ENCODE assay signal across 20 cellular contexts in the genomic region with DNA sequence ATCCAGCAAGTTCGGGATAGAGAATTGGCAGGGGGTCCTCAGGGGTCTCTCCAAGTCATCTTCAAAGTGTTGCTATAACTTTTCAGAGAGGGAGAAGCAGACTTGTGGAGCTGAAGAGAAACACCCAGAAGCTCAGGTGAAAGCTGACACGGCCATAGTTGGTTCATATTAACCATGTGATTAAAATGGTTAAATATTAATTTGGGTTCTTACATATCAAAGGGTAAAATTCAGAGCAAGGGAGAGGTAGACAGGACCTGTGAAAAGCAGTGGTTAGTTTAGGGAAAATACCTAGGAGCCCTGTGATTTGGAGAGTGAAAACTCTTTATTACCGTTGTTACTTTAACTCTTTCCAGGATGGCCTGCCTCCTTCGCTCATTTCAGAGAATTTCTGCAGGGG. TPM values are rescaled to one million over a fixed set of nuclear protein-coding genes. Genes with fewer than 3 reads are reported as not detected.
A peak's percentile ranks its signal among the peaks of the same experiment; 100 is the strongest.
DNase-seq lines count a peak whose midpoint lies in the region; ATAC-seq and TF ChIP-seq lines count a peak whose summit lies in the region.
"Had no signal": no experiment of that assay in that cellular context is flagged by ENCODE, and none has a peak within 500 bp of the region (broad histone marks: within the 10 kb centered on the region; RNA-seq: fewer than 3 reads in every experiment).

Gene UGT1A6 (plus strand): TSS at position 243 of the 400 bp plus-strand sequence. CDS start 115 bp downstream, at position 358.

- 53 to 66% methylated on average over 2 to 4 of the region's 4 CpGs for WGBS in transverse colon (ENCODE audit: low coverage in 1 of 2), 2 donors

- H3K27me3 ChIP-seq in Peyer's patch = no peaks in the 10 kb centered on the region
- H3K27me3 ChIP-seq in mucosa of rectum (ENCODE audit: control insufficient read depth in 2 of 2, insufficient read depth in 2 of 2, low read length in 2 of 2) = no peaks in the 10 kb centered on the region
- H3K27me3 ChIP-seq in transverse colon = no peaks in the 10 kb centered on the region
- H3K27me3 ChIP-seq: left lung, SJCRH30 had no signal

- no peak for ATAC-seq in GM19452 (IDR thresholded peaks at IDR 0.05; ENCODE audit: unreplicated experiment)
- ATAC-seq in activated CD8-positive, alpha-beta T cell treated with anti-CD3 and anti-CD28 coated beads for 36 hours = no peak
- ATAC-seq: CD8-positive, alpha-beta T cell; left lung had no signal

- CTCF ChIA-PET in activated CD8-positive, alpha-beta T cell treated with anti-CD3 and anti-CD28 coated beads for 36 hours (lab: Charles Lee) = no interaction called here

- H3K4me3 ChIP-seq in Peyer's patch (peak within 1 kb of the TSS in 2 of 4 donors; percentile 23 to 43), mucosa of rectum (ENCODE audit: low read length in 2 of 2) (peak within 1 kb of the TSS in 1 of 2 donors; percentile 9), transverse colon (no peak within 1 kb of the TSS)
- H3K4me3 ChIP-seq: left lung, SJCRH30 had no signal

- intact Hi-C loops in transverse colon (cut with DNase I; ENCODE audit: low total_unique reads) = no loop called here
- intact Hi-C loops in activated CD8-positive, alpha-beta T cell treated with anti-CD3 and anti-CD28 coated beads for 36 hours (cut with micrococcal nuclease) = no loop called here

- TF ChIP-seq CTCF in Peyer's patch (IDR thresholded peaks at IDR 0.05) (no peak), transverse colon (IDR thresholded peaks at IDR 0.05) (no peak)
- TF ChIP-seq CTCF in activated CD8-positive, alpha-beta T cell treated with anti-CD3 and anti-CD28 coated beads for 36 hours (IDR thresholded peaks at IDR 0.05) = no peak

- H3K36me3 ChIP-seq in Peyer's patch (no peaks in the 10 kb centered on the region), mucosa of rectum (ENCODE audit: control insufficient read depth in 2 of 2, insufficient read depth in 2 of 2, low read length in 2 of 2) (no peaks in the 10 kb centered on the region), transverse colon (no peaks in the 10 kb centered on the region)
- H3K36me3 ChIP-seq: left lung, SJCRH30 had no signal

- no peaks in the 10 kb centered on the region for H3K9me3 Mint-ChIP-seq in activated CD8-positive, alpha-beta T cell treated with anti-CD3 and anti-CD28 coated beads for 36 hours
- H3K9me3 Mint-ChIP-seq: CD8-positive, alpha-beta T cell had no signal

- H3K36me3 Mint-ChIP-seq in activated CD8-positive, alpha-beta T cell treated with anti-CD3 and anti-CD28 coated beads for 36 hours (ENCODE audit: low read depth) = no peaks in the 10 kb centered on the region
- H3K36me3 Mint-ChIP-seq: CD8-positive, alpha-beta T cell had no signal

- DNase-seq in Peyer's patch (no peak), epithelial cell of prostate (ENCODE audit: low read depth, low spot score) (no peak), transverse colon (no peak), SHP77 treated with DMSO at 0.1 percent for 48 hours (lab: John Stamatoyannopoulos, UW) (no peak)
- no peak for DNase-seq in activated CD8-positive, alpha-beta T cell treated with anti-CD3 and anti-CD28 coated beads for 36 hours
- DNase-seq: activated gamma-delta T cell; CD8-positive, alpha-beta T cell; KBM-7; left lung; NCI-H2029; NCI-H345; NCI-H82; nucleus accumbens; SJCRH30 had no signal

- H3K4me1 ChIP-seq in Peyer's patch = peaks cover 0 to 31% (median 0%) of the 10 kb centered on the region in 4 donors
- H3K4me1 ChIP-seq in mucosa of rectum (ENCODE audit: control insufficient read depth in 2 of 2, insufficient read depth in 2 of 2, low read length in 2 of 2) = peaks cover 27 to 28% of the 10 kb centered on the region in 2 donors
- H3K4me1 ChIP-seq in transverse colon = peaks cover 0 to 37% (median 30%) of the 10 kb centered on the region in 4 donors
- H3K4me1 ChIP-seq: left lung, SJCRH30 had no signal

- POLR2A ChIA-PET in activated CD8-positive, alpha-beta T cell treated with anti-CD3 and anti-CD28 coated beads for 36 hours (lab: Charles Lee) = interaction anchor here (1.0 kb wide), 1 partner anchor 17 kb away, joined by 3 read pairs; no protein-coding TSS in a partner anchor

- H3K9ac ChIP-seq in mucosa of rectum (ENCODE audit: low read depth in 1 of 2, low read length in 2 of 2) = peak within 1 kb of the TSS in 1 of 2 donors; percentile 14

- TF ChIP-seq EP300 in transverse colon (IDR thresholded peaks at IDR 0.05; ENCODE audit: low read depth) = no peak

- H3K4me3 Mint-ChIP-seq in activated CD8-positive, alpha-beta T cell treated with anti-CD3 and anti-CD28 coated beads for 36 hours = no peak within 1 kb of the TSS
- H3K4me3 Mint-ChIP-seq: CD8-positive, alpha-beta T cell had no signal

- in situ Hi-C loops in transverse colon (cut with MboI; ENCODE audit: low pct_ligation_motif_present in 1 of 4, low pct_unique_long_range_greater_than_20kb in 1 of 4, low sequenced_read_pairs in 3 of 4) = no loop called here

- TF ChIP-seq POLR2A in Peyer's patch (IDR thresholded peaks at IDR 0.05) (no peak), transverse colon (IDR thresholded peaks at IDR 0.05) (no peak)

- H3K27ac ChIP-seq in Peyer's patch = peak within 1 kb of the TSS in 3 of 4 donors; percentile 59 to 84 (median 68)
- peak within 1 kb of the TSS; percentile 80 for H3K27ac ChIP-seq in epithelial cell of prostate
- peak within 1 kb of the TSS; percentile 63 to 70 for H3K27ac ChIP-seq in mucosa of rectum (ENCODE audit: low read depth in 2 of 2, low read length in 2 of 2)
- H3K27ac ChIP-seq in transverse colon = peak within 1 kb of the TSS; percentile 42 to 80 (median 70)
- H3K27ac ChIP-seq: left lung, SJCRH30, VCaP had no signal

- no peak within 1 kb of the TSS for H3K27ac Mint-ChIP-seq in activated CD8-positive, alpha-beta T cell treated with anti-CD3 and anti-CD28 coated beads for 36 hours
- H3K27ac Mint-ChIP-seq: CD8-positive, alpha-beta T cell had no signal

- no peaks in the 10 kb centered on the region for H3K9me3 ChIP-seq in Peyer's patch
- H3K9me3 ChIP-seq in mucosa of rectum (ENCODE audit: control insufficient read depth in 2 of 2, low read length in 2 of 2) = no peaks in the 10 kb centered on the region
- no peaks in the 10 kb centered on the region for H3K9me3 ChIP-seq in transverse colon
- H3K9me3 ChIP-seq: left lung, SJCRH30 had no signal

- no peaks in the 10 kb centered on the region for H3K4me1 Mint-ChIP-seq in activated CD8-positive, alpha-beta T cell treated with anti-CD3 and anti-CD28 coated beads for 36 hours (ENCODE audit: low read depth)

- peaks cover 5% of the 10 kb centered on the region for H3K27me3 Mint-ChIP-seq in activated CD8-positive, alpha-beta T cell treated with anti-CD3 and anti-CD28 coated beads for 36 hours

RNA-seq across cellular contexts. Expression of gene UGT1A6, which starts in this region (rescaled TPM):
- total RNA-seq in Peyer's patch (10 to 100 TPM in 3 of 4 donors, not detected in 1; 37.7 to 57.4 (median 46.0) TPM), transverse colon (10 to 100 TPM; 13.5 to 40.2 (median 18.1) TPM)
- total RNA-seq in activated CD8-positive, alpha-beta T cell treated with anti-CD3 and anti-CD28 coated beads for 36 hours = not detected
- total RNA-seq: CD8-positive, alpha-beta T cell; frontal cortex; OCI-LY7; SJCRH30; T-helper 1 cell treated with Interleukin-12 subunit alpha and Interleukin-12 subunit beta and Interleukin-4 antibody, amounts not matched to agents 30 ng/mL and 1 ng/mL, for 36 hours had no signal
